ENCODE assay signal across 8 cellular contexts in the genomic region with DNA sequence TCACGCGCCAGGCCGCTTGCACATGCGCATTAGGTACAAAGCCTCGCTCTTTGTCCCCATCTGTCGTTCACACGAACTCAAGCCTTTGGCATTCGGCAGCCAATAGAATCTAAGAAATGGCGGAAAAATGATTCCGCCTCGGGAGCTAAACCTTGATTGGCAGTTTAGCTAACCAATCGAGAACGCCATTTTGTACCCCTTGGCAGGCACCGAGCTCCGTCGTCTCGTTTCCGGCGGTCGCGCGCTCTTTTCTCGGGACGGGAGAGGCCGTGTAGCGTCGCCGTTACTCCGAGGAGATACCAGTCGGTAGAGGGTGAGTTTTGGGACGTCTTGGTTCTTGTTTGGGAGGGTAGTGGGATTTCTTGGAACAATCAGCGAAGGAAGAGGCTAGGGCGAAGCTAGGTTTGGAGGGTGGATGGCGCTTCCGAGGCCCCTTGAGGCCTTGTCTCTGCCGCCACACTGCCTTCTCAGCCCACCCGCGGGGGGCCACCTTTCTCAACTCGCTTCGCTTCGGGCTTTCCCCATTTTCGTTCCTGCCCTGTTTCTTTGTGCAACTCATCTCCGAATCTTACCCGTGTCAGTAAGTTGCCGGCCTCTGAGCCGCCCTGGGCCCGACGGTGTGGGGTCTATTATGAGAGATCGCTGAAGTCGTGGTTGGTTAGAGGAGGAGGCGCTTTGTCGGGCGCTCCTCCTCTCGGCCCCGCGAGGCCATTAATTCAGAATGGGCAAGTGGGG. TPM values are rescaled to one million over a fixed set of nuclear protein-coding genes. Genes with fewer than 3 reads are reported as not detected.
DNase-seq lines count a peak whose midpoint lies in the region; ATAC-seq and TF ChIP-seq lines count a peak whose summit lies in the region.

A gene with protein sequence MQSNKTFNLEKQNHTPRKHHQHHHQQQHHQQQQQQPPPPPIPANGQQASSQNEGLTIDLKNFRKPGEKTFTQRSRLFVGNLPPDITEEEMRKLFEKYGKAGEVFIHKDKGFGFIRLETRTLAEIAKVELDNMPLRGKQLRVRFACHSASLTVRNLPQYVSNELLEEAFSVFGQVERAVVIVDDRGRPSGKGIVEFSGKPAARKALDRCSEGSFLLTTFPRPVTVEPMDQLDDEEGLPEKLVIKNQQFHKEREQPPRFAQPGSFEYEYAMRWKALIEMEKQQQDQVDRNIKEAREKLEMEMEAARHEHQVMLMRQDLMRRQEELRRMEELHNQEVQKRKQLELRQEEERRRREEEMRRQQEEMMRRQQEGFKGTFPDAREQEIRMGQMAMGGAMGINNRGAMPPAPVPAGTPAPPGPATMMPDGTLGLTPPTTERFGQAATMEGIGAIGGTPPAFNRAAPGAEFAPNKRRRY (plus strand): TSS at position 227 of the 735 bp plus-strand sequence. CDS start 7,003 bp downstream, outside the sequence.

- H3K27me3 Mint-ChIP-seq in activated CD4-positive, alpha-beta T cell treated with anti-CD3 and anti-CD28 coated beads for 36 hours: no peaks in the 10 kb centered on the region

- H3K36me3 Mint-ChIP-seq in activated CD4-positive, alpha-beta T cell treated with anti-CD3 and anti-CD28 coated beads for 36 hours (ENCODE audit: low read depth): peaks cover 23% of the 10 kb centered on the region

- TF ChIP-seq CTCF in choroid plexus epithelial cell (conservative IDR thresholded peaks at IDR 0.05; ENCODE audit: low read depth, low read length) (peak; percentile 23), kidney epithelial cell (IDR thresholded peaks at IDR 0.05; ENCODE audit: insufficient read depth, low read length, poor library complexity, severe bottlenecking) (no peak)

- H3K4me3 Mint-ChIP-seq in activated CD4-positive, alpha-beta T cell treated with anti-CD3 and anti-CD28 coated beads for 36 hours: peak within 1 kb of the TSS; percentile 92

- ATAC-seq in HG03439 (IDR thresholded peaks at IDR 0.05; ENCODE audit: unreplicated experiment): peak; percentile 86
- peak; percentile 80 for ATAC-seq in activated CD4-positive, alpha-beta T cell treated with anti-CD3 and anti-CD28 coated beads for 36 hours

- peak within 1 kb of the TSS; percentile 98 for H3K27ac Mint-ChIP-seq in activated CD4-positive, alpha-beta T cell treated with anti-CD3 and anti-CD28 coated beads for 36 hours

- intact Hi-C loops in activated CD4-positive, alpha-beta T cell treated with anti-CD3 and anti-CD28 coated beads for 36 hours (cut with DNase I, micrococcal nuclease): loop anchor here (1.0 to 5.0 kb wide), 13 partner anchors 29 to 1151 kb away; a partner anchor contains a TSS

- DNase-seq in AML-193 (lab: John Stamatoyannopoulos, UW) (peak; percentile 85), NCI-H524 (lab: John Stamatoyannopoulos, UW) (peak; percentile 99 to 100), choroid plexus epithelial cell (ENCODE audit: low read depth) (peak; percentile 99), kidney epithelial cell (ENCODE audit: low read depth) (peak; percentile 86)
- DNase-seq in activated CD4-positive, alpha-beta T cell treated with anti-CD3 and anti-CD28 coated beads for 36 hours: peak; percentile 90
- DNase-seq in stimulated activated CD4-positive, alpha-beta T cell treated with anti-CD3 and anti-CD28 coated beads, Interleukin-15, amount 100 ng/mL, for 48 hours (ENCODE audit: low read depth in 2 of 2): peak; percentile 81 to 83

- no peaks in the 10 kb centered on the region for H3K27me3 ChIP-seq in kidney epithelial cell (ENCODE audit: control insufficient read depth, insufficient read depth, low read length)

- H3K36me3 ChIP-seq in kidney epithelial cell (ENCODE audit: control insufficient read depth, insufficient read depth, low read length): no peaks in the 10 kb centered on the region

- peak; percentile 82 for TF ChIP-seq POLR2A in GM19193 (IDR thresholded peaks at IDR 0.05; ENCODE audit: extremely low read depth, insufficient read depth, insufficient read length)

- POLR2A ChIA-PET in activated CD4-positive, alpha-beta T cell treated with anti-CD3 and anti-CD28 coated beads for 36 hours (lab: Charles Lee): interaction anchor here (0.6 to 1.8 kb wide), 20 partner anchors 9 to 993 kb away, joined by 3 to 26 read pairs (median 4); a partner anchor contains a TSS

- H3K4me3 ChIP-seq in choroid plexus epithelial cell (ENCODE audit: low read depth, low read length): peak within 1 kb of the TSS; percentile 74
- H3K4me3 ChIP-seq in kidney epithelial cell (ENCODE audit: low read depth, low read length): peak within 1 kb of the TSS; percentile 83

- CTCF ChIA-PET in activated CD4-positive, alpha-beta T cell treated with anti-CD3 and anti-CD28 coated beads for 36 hours (lab: Charles Lee): interaction anchor here (0.6 to 1.2 kb wide), 4 partner anchors 29 to 102 kb away, joined by 3 to 5 read pairs (median 4); a partner anchor contains a TSS

- H3K4me1 Mint-ChIP-seq in activated CD4-positive, alpha-beta T cell treated with anti-CD3 and anti-CD28 coated beads for 36 hours: peaks cover 9% of the 10 kb centered on the region

- H3K9me3 Mint-ChIP-seq in activated CD4-positive, alpha-beta T cell treated with anti-CD3 and anti-CD28 coated beads for 36 hours (ENCODE audit: low read depth): no peaks in the 10 kb centered on the region

RNA-seq across cellular contexts. Expression of the gene that starts here (rescaled TPM):
- 1,000 to 10,000 TPM in 1 of 2 experiments, 100 to 1,000 TPM in 1; 508 to 1,161 TPM for total RNA-seq in activated CD4-positive, alpha-beta T cell treated with anti-CD3 and anti-CD28 coated beads for 36 hours
- 353 and 411 TPM in 2 replicates for total RNA-seq in kidney epithelial cell

Comparison
In these comparisons a context has a peak if more than half of its experiments do, and no peak if none do; other contexts are left out.
1. Peak in every context shown above with its lines: DNase-seq, ATAC-seq and H3K4me3 ChIP-seq.